Comparison of ENCODE assay signal across 9 cellular contexts in genomic region chr9:89483592-89484474, GRCh38. TPM values are rescaled to one million over a fixed set of nuclear protein-coding genes. Genes with fewer than 3 reads are reported as not detected.
DNase-seq lines count a peak whose midpoint lies in the region; ATAC-seq, FAIRE-seq and TF ChIP-seq lines count a peak whose summit lies in the region.
"Had no signal": no experiment of that assay in that cellular context is flagged by ENCODE, and none has a peak within 500 bp of the region (broad histone marks: within the 10 kb centered on the region; RNA-seq: fewer than 3 reads in every experiment).

No MANE protein-coding gene starts in this region.

- H3K4me3 Mint-ChIP-seq in WTC11 = no peak overlapping the region

- no peak overlapping the region for H2BK20ac ChIP-seq in H1 (ENCODE audit: low read length)

- TF ChIP-seq CTCF in WTC11 (IDR thresholded peaks at IDR 0.05) (no peak), H1 (IDR thresholded peaks at IDR 0.05; ENCODE audit: control extremely low read depth in 1 of 3, insufficient read depth in 1 of 3, low read depth in 1 of 3, low read length in 3 of 3) (no peak)

- no peak for TF ChIP-seq POLR2A in H1 (IDR thresholded peaks at IDR 0.05; ENCODE audit: control extremely low read depth in 1 of 2, low read depth in 2 of 2, low read length in 2 of 2)

- peak overlapping the region; percentile 21 for H3K4ac ChIP-seq in H1 (replicated peaks; ENCODE audit: insufficient read length, low read depth, low read length)

- no peak for TF ChIP-seq RAD21 in H1 (IDR thresholded peaks at IDR 0.05 in 1 of 2, conservative IDR thresholded peaks at IDR 0.05 in 1 of 2; ENCODE audit: low read depth in 2 of 2, low read length in 2 of 2)

- no peak overlapping the region for H4K8ac ChIP-seq in H1 (ENCODE audit: extremely low read depth, insufficient read depth, low read length)

- H3K79me1 ChIP-seq in H1 (ENCODE audit: low read depth, low read length) = peaks cover 26% of the 10 kb centered on the region

- FAIRE-seq in H1 (lab: Jason Lieb, UNC) = no peak

- no peaks in the 10 kb centered on the region for H3K27me3 Mint-ChIP-seq in WTC11 (ENCODE audit: low read depth)

- DNase-seq in WTC11 (ENCODE audit: low spot score) (no peak), H1 (ENCODE audit: low read depth in 1 of 2, low spot score in 2 of 2) (no peak), DMS53 treated with DMSO at 0.1 percent for 48 hours (lab: John Stamatoyannopoulos, UW; ENCODE audit: unreplicated experiment) (no peak), GOT3 (lab: John Stamatoyannopoulos, UW) (no peak), occipital lobe (lab: John Stamatoyannopoulos, UW) (no peak)
- DNase-seq in stimulated activated naive CD4-positive, alpha-beta T cell (lab: John Stamatoyannopoulos, UW) = peak; percentile 48 to 70 (median 62)

- peak overlapping the region; percentile 96 for H3K56ac ChIP-seq in H1 (replicated peaks; ENCODE audit: insufficient read length, low read depth, low read length)

- H2BK5ac ChIP-seq in H1 (ENCODE audit: low read depth, low read length) = peak overlapping the region; percentile 67

- H4K91ac ChIP-seq in H1 (replicated peaks; ENCODE audit: insufficient read length, low read length) = no peak overlapping the region

- H3K36me3 ChIP-seq in H1 (ENCODE audit: control insufficient read depth in 2 of 4, insufficient read depth in 4 of 4, low read length in 3 of 4) = no peaks in the 10 kb centered on the region; a peak in 3 of 8 replicates
- H3K36me3 ChIP-seq: cardiac muscle cell had no signal

- TF ChIP-seq EP300 in H1 (IDR thresholded peaks at IDR 0.05; ENCODE audit: borderline replicate concordance in 1 of 2, low read depth in 2 of 2, low read length in 2 of 2) = no peak

- no peak overlapping the region for H4K5ac ChIP-seq in H1 (ENCODE audit: insufficient read length, low read depth, low read length)

- 86% methylated on average over 18 of the region's 18 CpGs; no CpG with 5 or more reads in 1 of the 2 experiments for WGBS in H1 (ENCODE audit: extremely low coverage in 1 of 2, insufficient coverage in 1 of 2, insufficient read length in 1 of 2, insufficient replicate concordance in 2 of 2, low coverage in 1 of 2, low lambda C conversion rate in 2 of 2, missing lambda C conversion rate in 1 of 2), 2 experiments

- peak overlapping the region; percentile 67 for H3K27ac Mint-ChIP-seq in WTC11

- peaks cover 53% of the 10 kb centered on the region for H3K4me1 Mint-ChIP-seq in WTC11

- H3K27ac ChIP-seq in H1 (ENCODE audit: low read depth, low read length) = no peak overlapping the region; the same call in 1 of the 2 replicates

- H2BK12ac ChIP-seq in H1 (ENCODE audit: low read depth, low read length) = peak overlapping the region; percentile 55; the same call in 1 of the 2 replicates

- H2BK120ac ChIP-seq in H1 (replicated peaks; ENCODE audit: low read depth, low read length) = peak overlapping the region; percentile 65

- H3K9ac ChIP-seq in H1 (replicated peaks in 1 of 4; ENCODE audit: extremely low read depth in 1 of 4, low read depth in 3 of 4, low read length in 3 of 4) = peak overlapping the region in 1 of 4 experiments; percentile 37; a peak in 1 of 7 replicates

- ATAC-seq in GM18861 (IDR thresholded peaks at IDR 0.05; ENCODE audit: unreplicated experiment) (peak; percentile 58), HG02885 (IDR thresholded peaks at IDR 0.05; ENCODE audit: poor library complexity, unreplicated experiment) (peak; percentile 87), WTC11 (no peak)

- H3K18ac ChIP-seq in H1 (ENCODE audit: extremely low read depth, low read length) = no peak overlapping the region; the same call in 1 of the 2 replicates

- no peak overlapping the region for H3K14ac ChIP-seq in H1 (ENCODE audit: insufficient read length)

- H3K9me3 ChIP-seq in H1 (ENCODE audit: insufficient read depth in 2 of 2, low read depth in 1 of 2, low read length in 1 of 2) = no peaks in the 10 kb centered on the region; a peak in 1 of 4 replicates

- H3K27me3 ChIP-seq in H1 (replicated peaks in 1 of 4; ENCODE audit: control insufficient read depth in 3 of 4, extremely low read depth in 1 of 4, insufficient read depth in 3 of 4, low read length in 3 of 4) = no peaks in the 10 kb centered on the region
- H3K27me3 ChIP-seq: cardiac muscle cell had no signal

- H4K20me1 ChIP-seq in H1 (replicated peaks in 1 of 2; ENCODE audit: control insufficient read depth in 1 of 2, insufficient read depth in 2 of 2, low read length in 2 of 2) = peaks cover 5 to 19% of the 10 kb centered on the region in 2 experiments

- H3K4me1 ChIP-seq in H1 (replicated peaks in 1 of 4; ENCODE audit: control insufficient read depth in 3 of 4, insufficient read depth in 4 of 4, low read length in 3 of 4) = peaks cover 2 to 18% (median 10%) of the 10 kb centered on the region in 4 experiments

- H2BK15ac ChIP-seq in H1 (ENCODE audit: low read length) = no peak overlapping the region

- peak overlapping the region; percentile 93 for H2AK5ac ChIP-seq in H1 (ENCODE audit: low read depth, low read length)

- H3K4me3 ChIP-seq in H1 (ENCODE audit: extremely low read depth in 1 of 4, insufficient read depth in 2 of 4, low read depth in 3 of 4, low read length in 4 of 4) = no peak overlapping the region
- H3K4me3 ChIP-seq: cardiac muscle cell had no signal

- H2AFZ ChIP-seq in H1 (ENCODE audit: low read length) = no peak overlapping the region

- CTCF ChIA-PET in WTC11 (lab: Charles Lee) = interaction anchor here (0.9 to 4.3 kb wide), 3 partner anchors 55 to 81 kb away, joined by 4 to 12 read pairs (median 5); no protein-coding TSS in a partner anchor
- CTCF ChIA-PET in H1 (lab: Charles Lee; ENCODE audit: partially characterized antibody) = interaction anchor here (0.8 to 1.4 kb wide), 3 partner anchors 16 to 55 kb away, joined by 3 to 4 read pairs (median 3); no protein-coding TSS in a partner anchor

- H3K79me2 ChIP-seq in H1 (ENCODE audit: control insufficient read depth in 1 of 2, insufficient read depth in 2 of 2, low read length in 2 of 2) = peaks cover 6 to 84% of the 10 kb centered on the region in 2 experiments; a peak in 3 of 4 replicates

- peaks cover 7% of the 10 kb centered on the region for H3K23me2 ChIP-seq in H1 (ENCODE audit: low read depth, low read length)

- POLR2A ChIA-PET in WTC11 (lab: Charles Lee) (no interaction called here), H1 (lab: Charles Lee; ENCODE audit: partially characterized antibody) (interaction anchor here (0.9 to 1.2 kb wide), 3 partner anchors 9 to 174 kb away, joined by 3 read pairs; partner anchors contain the start of gene CKS2)

- no peak overlapping the region for H3K4me2 ChIP-seq in H1 (ENCODE audit: insufficient read depth in 1 of 2, low read depth in 2 of 2, low read length in 2 of 2)

- no peak overlapping the region for H3K23ac ChIP-seq in H1 (ENCODE audit: insufficient read length)

- peaks cover 13% of the 10 kb centered on the region for H3K36me3 Mint-ChIP-seq in WTC11

- peaks cover 7% of the 10 kb centered on the region; the same call in 1 of the 2 replicates for H3K9me3 Mint-ChIP-seq in WTC11

TF ChIP-seq in WTC11, 78 proteins besides CTCF, POLR2A, EP300 and RAD21:
- TF ChIP-seq FOXK1 (CRISPR knock-in tag; IDR thresholded peaks at IDR 0.05) = no peak
- TF ChIP-seq ELF4 (CRISPR knock-in tag; IDR thresholded peaks at IDR 0.05; ENCODE audit: low read depth) = no peak
- TF ChIP-seq MAX (CRISPR knock-in tag; IDR thresholded peaks at IDR 0.05) = no peak

RNA-seq across cellular contexts. Expression of gene SEMA4D, which starts 14.1 kb away (rescaled TPM):
- total RNA-seq in WTC11 (2021) = 60.5 to 67.8 TPM (median 65.2 TPM) in 3 replicates
- total RNA-seq in H1 (2021; fragmentation: NEBNext Ultra II Directional; extraction: Animal tissue kit (Norgen Biotek cat#: 25700)) = 63.1 and 70.4 TPM in 2 replicates
- polyA plus RNA-seq in H1 (2011; rRNA removed) = 21.0 and 34.3 TPM in 2 replicates
- polyA plus RNA-seq in H1 (2011; cell fraction: cytosol; rRNA removed) = 22.5 TPM
- 77.9 TPM for polyA plus RNA-seq in H1 (2011; cell fraction: nucleus; rRNA removed)
- polyA plus RNA-seq in H1 (2012, experiment 1 of 2) = 37.1 to 43.6 TPM (median 42.0 TPM) in 4 replicates
- 17.8 TPM for polyA plus RNA-seq in H1 (2012, experiment 2 of 2)
- 49.6 TPM for polyA plus RNA-seq in H1 (2013, experiment 1 of 2)
- polyA plus RNA-seq in H1 (2013, experiment 2 of 2) = 47.0 TPM
- polyA minus RNA-seq in H1 (2011; rRNA and poly(A)+ RNA removed) = 28.5 and 31.1 TPM in 2 replicates
- polyA minus RNA-seq in H1 (2011; cell fraction: cytosol; rRNA and poly(A)+ RNA removed) = 39.3 TPM
- 60.8 TPM for polyA minus RNA-seq in H1 (2011; cell fraction: nucleus; rRNA and poly(A)+ RNA removed)
- total RNA-seq in occipital lobe = 12.0 TPM

Comparison
In these comparisons a context has a peak if more than half of its experiments do, and no peak if none do; other contexts are left out.
1. DNase-seq: peak in stimulated activated naive CD4-positive, alpha-beta T cell (6 of 6); none in WTC11 (single experiment), H1 (0 of 2), DMS53 treated with DMSO at 0.1 percent for 48 hours (single experiment), GOT3 (single experiment) and occipital lobe (single experiment).